Comparison of ENCODE assay signal across 12 cellular contexts in the genomic region with DNA sequence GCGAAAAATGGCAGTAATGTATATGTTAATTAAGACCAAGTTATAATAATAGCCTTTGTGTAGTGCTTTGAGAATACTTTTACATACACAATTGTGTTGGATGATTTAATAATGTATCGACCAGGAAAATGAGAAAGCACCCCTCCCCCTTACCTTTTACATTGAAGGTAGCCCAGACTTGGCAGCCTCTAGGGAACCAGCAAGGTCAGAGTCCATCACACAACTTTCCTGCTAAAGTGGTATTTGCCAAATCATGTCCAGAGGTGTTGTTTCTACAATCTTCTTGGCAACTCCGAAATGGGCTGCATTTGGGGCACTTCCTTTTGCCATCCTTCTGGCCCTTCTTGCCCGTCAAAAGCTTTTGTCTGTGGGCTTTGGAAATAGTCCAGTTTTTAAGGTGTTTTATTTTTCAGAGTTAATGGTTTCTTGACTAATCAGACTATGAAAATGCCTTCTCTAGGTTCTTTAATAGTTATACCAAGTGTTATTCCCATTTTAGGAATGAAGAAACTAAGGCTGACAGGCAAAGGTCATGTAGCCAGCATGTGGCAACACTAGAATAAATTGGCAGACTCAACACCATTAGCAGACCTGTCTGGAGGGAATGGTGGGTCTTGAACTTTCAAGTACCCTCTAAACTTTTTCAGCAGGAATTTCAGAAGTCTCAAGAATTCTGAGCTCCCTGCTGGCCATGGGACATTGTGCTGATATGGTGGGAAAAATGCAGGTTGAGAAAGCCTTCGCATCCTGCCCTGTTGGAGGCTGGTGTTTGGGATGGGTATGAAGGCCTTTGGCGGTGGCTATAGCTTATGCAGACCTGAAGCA. TPM values are rescaled to one million over a fixed set of nuclear protein-coding genes. Genes with fewer than 3 reads are reported as not detected.
A peak's percentile ranks its signal among the peaks of the same experiment; 100 is the strongest.
DNase-seq lines count a peak whose midpoint lies in the region; ATAC-seq and TF ChIP-seq lines count a peak whose summit lies in the region.
"Had no signal": no experiment of that assay in that cellular context is flagged by ENCODE, and none has a peak within 500 bp of the region (broad histone marks: within the 10 kb centered on the region; RNA-seq: fewer than 3 reads in every experiment).

No MANE protein-coding gene starts in this region.

- peaks cover 12 to 79% (median 36%) of the 10 kb centered on the region in 11 experiments for H3K36me3 ChIP-seq in BLaER1 treated with 17β-estradiol and CSF1 and Interleukin-3, amounts not matched to agents 10 nM and 100 nM
- peaks cover 8% of the 10 kb centered on the region; the same call in 1 of the 2 replicates for H3K36me3 ChIP-seq in GM23248 (ENCODE audit: low read depth)
- H3K36me3 ChIP-seq in smooth muscle cell (ENCODE audit: low read depth) = no peaks in the 10 kb centered on the region

- H3K4me3 ChIP-seq in BLaER1 treated with 17β-estradiol and CSF1 and Interleukin-3, amounts not matched to agents 10 nM and 100 nM = no peak overlapping the region
- H3K4me3 ChIP-seq in GM23248 (no peak overlapping the region), choroid plexus epithelial cell (ENCODE audit: low read depth, low read length) (no peak overlapping the region), smooth muscle cell (no peak overlapping the region)

- peaks cover 55% of the 10 kb centered on the region for H3F3A ChIP-seq in GM23248 (ENCODE audit: insufficient read depth)
- H3F3A ChIP-seq in smooth muscle cell (ENCODE audit: low read depth) = peaks cover 18% of the 10 kb centered on the region

- DNase-seq in GM23248 (no peak), choroid plexus epithelial cell (ENCODE audit: low read depth) (peak; percentile 19), neural crest cell (ENCODE audit: low read depth, low spot score) (no peak), SIG-M5 treated with dmso at 0.1 percent for 504 hours (lab: John Stamatoyannopoulos, UW; ENCODE audit: unreplicated experiment) (no peak), smooth muscle cell (lab: John Stamatoyannopoulos, UW; ENCODE audit: unreplicated experiment) (no peak), T1000 (lab: John Stamatoyannopoulos, UW) (no peak)
- DNase-seq: cortex of kidney, KG1, NCI-H2107 had no signal

- H4K20me1 ChIP-seq in BLaER1 treated with 17β-estradiol and CSF1 and Interleukin-3, amounts not matched to agents 10 nM and 100 nM = peaks cover 93 to 100% (median 100%) of the 10 kb centered on the region in 11 experiments
- H4K20me1 ChIP-seq in GM23248 (ENCODE audit: insufficient read depth) = no peaks in the 10 kb centered on the region
- H4K20me1 ChIP-seq in smooth muscle cell (ENCODE audit: low read depth) = peaks cover 100% of the 10 kb centered on the region

- H3K36me3 Mint-ChIP-seq in neural crest cell (ENCODE audit: low read depth) = no peaks in the 10 kb centered on the region

- no peak overlapping the region for H3K9ac ChIP-seq in BLaER1 treated with 17β-estradiol and CSF1 and Interleukin-3, amounts not matched to agents 10 nM and 100 nM
- no peak overlapping the region for H3K9ac ChIP-seq in GM23248
- H3K9ac ChIP-seq in smooth muscle cell (ENCODE audit: low read depth) = no peak overlapping the region

- no peaks in the 10 kb centered on the region for H3K9me3 ChIP-seq in BLaER1 treated with 17β-estradiol and CSF1 and Interleukin-3, amounts not matched to agents 10 nM and 100 nM (replicated peaks in 1 of 11)
- no peaks in the 10 kb centered on the region for H3K9me3 ChIP-seq in GM23248 (ENCODE audit: low read depth)
- H3K9me3 ChIP-seq in smooth muscle cell (replicated peaks; ENCODE audit: low read depth) = no peaks in the 10 kb centered on the region

- no peak for ATAC-seq in GM21367 (IDR thresholded peaks at IDR 0.05; ENCODE audit: unreplicated experiment)

- H3K27ac ChIP-seq in BLaER1 treated with 17β-estradiol and CSF1 and Interleukin-3, amounts not matched to agents 10 nM and 100 nM = peak overlapping the region in 3 of 11 experiments; percentile 15 to 48 (median 25); a peak in 4 of 22 replicates
- H3K27ac ChIP-seq in GM23248 (peak overlapping the region; percentile 97; the same call in 1 of the 2 replicates), smooth muscle cell (ENCODE audit: low read depth) (no peak overlapping the region)

- peaks cover 90% of the 10 kb centered on the region for H3K79me2 ChIP-seq in GM23248 (ENCODE audit: insufficient read depth)
- peaks cover 89% of the 10 kb centered on the region for H3K79me2 ChIP-seq in smooth muscle cell (ENCODE audit: low read depth)

- no peak overlapping the region for H2AFZ ChIP-seq in GM23248
- H2AFZ ChIP-seq in smooth muscle cell (ENCODE audit: low read depth) = no peak overlapping the region

- H3K27me3 ChIP-seq in BLaER1 treated with 17β-estradiol and CSF1 and Interleukin-3, amounts not matched to agents 10 nM and 100 nM = no peaks in the 10 kb centered on the region
- H3K27me3 ChIP-seq in GM23248 (replicated peaks; ENCODE audit: insufficient read depth) (no peaks in the 10 kb centered on the region), smooth muscle cell (ENCODE audit: low read depth) (no peaks in the 10 kb centered on the region)

- no peaks in the 10 kb centered on the region for H3K27me3 Mint-ChIP-seq in neural crest cell (ENCODE audit: low read depth)

- peaks cover 59% of the 10 kb centered on the region for H3K4me1 Mint-ChIP-seq in neural crest cell

- no peaks in the 10 kb centered on the region for H3K9me2 ChIP-seq in GM23248 (ENCODE audit: insufficient read depth)

- peak overlapping the region in 8 of 11 experiments; percentile 13 to 98 (median 72); a peak in 12 of 22 replicates for H3K4me2 ChIP-seq in BLaER1 treated with 17β-estradiol and CSF1 and Interleukin-3, amounts not matched to agents 10 nM and 100 nM
- no peak overlapping the region for H3K4me2 ChIP-seq in GM23248 (ENCODE audit: unreplicated experiment)
- H3K4me2 ChIP-seq in smooth muscle cell = no peak overlapping the region

- no peak for TF ChIP-seq CTCF in choroid plexus epithelial cell (conservative IDR thresholded peaks at IDR 0.05; ENCODE audit: low read depth, low read length)
- no peak for TF ChIP-seq CTCF in neural crest cell (conservative IDR thresholded peaks at IDR 0.05)
- no peak for TF ChIP-seq CTCF in smooth muscle cell (IDR thresholded peaks at IDR 0.05; ENCODE audit: borderline replicate concordance, insufficient read depth, poor library complexity, severe bottlenecking)

- 91 to 94% methylated on average over 6 of the region's 6 CpGs for WGBS in GM23248 (ENCODE audit: low coverage in 1 of 2, low lambda C conversion rate in 2 of 2, missing lambda C conversion rate in 2 of 2), 2 experiments
- 97% methylated on average over 6 of the region's 6 CpGs for WGBS in smooth muscle cell (ENCODE audit: low lambda C conversion rate)

- peak overlapping the region; percentile 29 for H3K4me3 Mint-ChIP-seq in neural crest cell

- no peak overlapping the region for H3K27ac Mint-ChIP-seq in neural crest cell (ENCODE audit: unreplicated experiment)
- H3K27ac Mint-ChIP-seq: activated T-helper 2 cell treated with anti-CD3 and anti-CD28 coated beads, Interferon-gamma antibody, Interleukin-2, Interleukin-4, amounts not matched to agents 10 μg/mL and 5 μg/mL and 100 μg/mL, durations not matched to agents 14 hours and 24 hours and 36 hours had no signal

- H3K9me3 Mint-ChIP-seq in neural crest cell = no peaks in the 10 kb centered on the region
- H3K9me3 Mint-ChIP-seq: activated T-helper 2 cell treated with anti-CD3 and anti-CD28 coated beads, Interferon-gamma antibody, Interleukin-2, Interleukin-4, amounts not matched to agents 10 μg/mL and 5 μg/mL and 100 μg/mL, durations not matched to agents 14 hours and 24 hours and 36 hours had no signal

- in situ Hi-C loops in GM23248 (cut with MboI) = no loop called here

- peaks cover 29 to 90% (median 68%) of the 10 kb centered on the region in 10 experiments for H3K4me1 ChIP-seq in BLaER1 treated with 17β-estradiol and CSF1 and Interleukin-3, amounts not matched to agents 10 nM and 100 nM
- H3K4me1 ChIP-seq in GM23248 (ENCODE audit: insufficient read depth) = peaks cover 51% of the 10 kb centered on the region
- peaks cover 40% of the 10 kb centered on the region for H3K4me1 ChIP-seq in smooth muscle cell (ENCODE audit: low read depth)

RNA-seq across cellular contexts. Expression of gene ATP1A1, which starts 6.8 kb away (rescaled TPM):
- 50.2 and 66.4 TPM in 2 replicates for total RNA-seq in GM23248 (2014; rRNA removed; shearing (Covaris generic))
- 108 and 116 TPM in 2 replicates for polyA plus RNA-seq in GM23248 (2016; fragmentation: Nextera tagmentation; extraction: Ambion mirVana)
- total RNA-seq in neural crest cell = 175 and 176 TPM in 2 replicates
- total RNA-seq in smooth muscle cell = 93.0 and 104 TPM in 2 replicates
- 75.7 and 96.1 TPM in 2 replicates for polyA plus RNA-seq in smooth muscle cell

Comparison
In these comparisons a context has a peak if more than half of its experiments do, and no peak if none do; other contexts are left out.
1. H3K4me2 ChIP-seq: peak in BLaER1 treated with 17β-estradiol and CSF1 and Interleukin-3, amounts not matched to agents 10 nM and 100 nM (8 of 11); none in GM23248 (single experiment) and smooth muscle cell (single experiment).